In genomic region chr1:107255469-107255868, GRCh38 we compare ENCODE assay signal across 16 cellular contexts.
DNase-seq lines count a peak whose midpoint lies in the region; ATAC-seq and TF ChIP-seq lines count a peak whose summit lies in the region.
"Had no signal": no experiment of that assay in that cellular context is flagged by ENCODE, and none has a peak within 500 bp of the region (broad histone marks: within the 10 kb centered on the region; RNA-seq: fewer than 3 reads in every experiment).

No MANE protein-coding gene starts in this region.

- CTCF ChIA-PET in PC-3 (lab: Charles Lee), result no interaction called here

- no TSS peak for BruUV-seq in PC-3 (replicated peaks; lab: Mats Ljungman, UMichigan)

- H3K4me1 Mint-ChIP-seq in GM23338, result peaks cover 36% of the 10 kb centered on the region
- peaks cover 17% of the 10 kb centered on the region for H3K4me1 Mint-ChIP-seq in type B pancreatic cell (ENCODE audit: unreplicated experiment)
- H3K4me1 Mint-ChIP-seq: CD4-positive, CD25-positive, alpha-beta regulatory T cell had no signal

- H3K4me2 ChIP-seq in GM23338, result 0 out of 2 replicates have a peak overlapping the region, but pooled peaks have one; percentile 13
- H3K4me2 ChIP-seq in PC-3 (ENCODE audit: low read length), result peak overlapping the region; percentile 39
- H3K4me2 ChIP-seq: BLaER1 had no signal

- H3K27ac ChIP-seq in GM23338 (ENCODE audit: low read depth), result no peak overlapping the region
- no peak overlapping the region for H3K27ac ChIP-seq in PC-3 (ENCODE audit: low read length)
- H3K27ac ChIP-seq in foreskin keratinocyte, result no peak overlapping the region
- H3K27ac ChIP-seq in coronary artery, result no peak overlapping the region
- H3K27ac ChIP-seq: BLaER1, C4-2B had no signal

- H3K9me3 ChIP-seq in PC-3 (ENCODE audit: low read length), result no peaks in the 10 kb centered on the region
- H3K9me3 ChIP-seq: BLaER1, Caco-2 had no signal

- DNase-seq in GM23338 (ENCODE audit: low spot score) (no peak), PC-3 (peak; percentile 72), foreskin keratinocyte (peak in 1 of 2 donors; percentile 34), type B pancreatic cell (ENCODE audit: extremely low spot score, unreplicated experiment) (no peak), coronary artery (ENCODE audit: low spot score) (no peak)
- DNase-seq: Caco-2; CD4-positive, CD25-positive, alpha-beta regulatory T cell; CD8-positive, alpha-beta T cell; DND-41; H7; HCEC 1CT had no signal

- H3K9me2 ChIP-seq in GM23338 (ENCODE audit: insufficient read depth) (no peaks in the 10 kb centered on the region; the same call in 1 of the 2 replicates), PC-3 (replicated peaks; ENCODE audit: low read length) (no peaks in the 10 kb centered on the region)

- POLR2A ChIA-PET in PC-3 (lab: Charles Lee; ENCODE audit: unreplicated experiment), result no interaction called here

- no peaks in the 10 kb centered on the region for H3K9me3 Mint-ChIP-seq in GM23338
- peaks cover 12% of the 10 kb centered on the region for H3K9me3 Mint-ChIP-seq in type B pancreatic cell
- H3K9me3 Mint-ChIP-seq: CD8-positive, alpha-beta T cell had no signal

- no peaks in the 10 kb centered on the region for H3K27me3 Mint-ChIP-seq in GM23338 (ENCODE audit: insufficient read depth, low read depth, poor library complexity)
- H3K27me3 Mint-ChIP-seq in type B pancreatic cell, result no peaks in the 10 kb centered on the region
- H3K27me3 Mint-ChIP-seq: B cell; CD4-positive, CD25-positive, alpha-beta regulatory T cell had no signal

- no peaks in the 10 kb centered on the region for H3K79me2 ChIP-seq in GM23338 (replicated peaks; ENCODE audit: insufficient read depth)
- H3K79me2 ChIP-seq in PC-3 (ENCODE audit: low read length), result no peaks in the 10 kb centered on the region

- H3K27ac Mint-ChIP-seq in GM23338, result no peak overlapping the region
- H3K27ac Mint-ChIP-seq in type B pancreatic cell, result peak overlapping the region; percentile 55
- H3K27ac Mint-ChIP-seq: B cell; CD4-positive, CD25-positive, alpha-beta regulatory T cell; CD8-positive, alpha-beta T cell had no signal

- H3K36me3 Mint-ChIP-seq in GM23338 (ENCODE audit: low read depth) (no peaks in the 10 kb centered on the region), type B pancreatic cell (no peaks in the 10 kb centered on the region)
- H3K36me3 Mint-ChIP-seq: CD4-positive, CD25-positive, alpha-beta regulatory T cell; CD8-positive, alpha-beta T cell had no signal

- H3K27me3 ChIP-seq in GM23338 (ENCODE audit: insufficient read depth), result no peaks in the 10 kb centered on the region
- H3K27me3 ChIP-seq in PC-3 (ENCODE audit: low read length), result no peaks in the 10 kb centered on the region
- H3K27me3 ChIP-seq in foreskin keratinocyte, result no peaks in the 10 kb centered on the region
- H3K27me3 ChIP-seq: BLaER1 had no signal

- intact Hi-C loops in PC-3 (cut with micrococcal nuclease), result no loop called here

- ATAC-seq in GM23338 (no peak), PC-3 (no peak), foreskin keratinocyte (peak; percentile 52), GM21619 (IDR thresholded peaks at IDR 0.05; ENCODE audit: unreplicated experiment) (no peak), GM19351 (IDR thresholded peaks at IDR 0.05; ENCODE audit: unreplicated experiment) (no peak)
- ATAC-seq: CD8-positive, alpha-beta T cell had no signal

- no peaks in the 10 kb centered on the region for H3F3A ChIP-seq in GM23338 (replicated peaks; ENCODE audit: low read depth)
- no peaks in the 10 kb centered on the region for H3F3A ChIP-seq in PC-3 (ENCODE audit: low read length, unreplicated experiment)

- no peak overlapping the region for H3K9ac ChIP-seq in PC-3 (ENCODE audit: low read length)
- H3K9ac ChIP-seq: BLaER1 had no signal

- H3K4me3 Mint-ChIP-seq in GM23338, result no peak overlapping the region
- peak overlapping the region; percentile 30 for H3K4me3 Mint-ChIP-seq in type B pancreatic cell
- H3K4me3 Mint-ChIP-seq: B cell; CD4-positive, CD25-positive, alpha-beta regulatory T cell; CD8-positive, alpha-beta T cell had no signal

- H2AFZ ChIP-seq in GM23338, result no peak overlapping the region
- H2AFZ ChIP-seq in PC-3 (ENCODE audit: low read length), result no peak overlapping the region

- H3K36me3 ChIP-seq in GM23338 (ENCODE audit: insufficient read depth) (no peaks in the 10 kb centered on the region), PC-3 (ENCODE audit: low read depth, low read length) (no peaks in the 10 kb centered on the region)
- H3K36me3 ChIP-seq: BLaER1 had no signal

- H3K4me3 ChIP-seq in GM23338 (no peak overlapping the region), PC-3 (ENCODE audit: low read length) (no peak overlapping the region), coronary artery (no peak overlapping the region)
- H3K4me3 ChIP-seq: BLaER1 had no signal

- H3K4me1 ChIP-seq in GM23338 (ENCODE audit: insufficient read depth), result peaks cover 43% of the 10 kb centered on the region
- peaks cover 20% of the 10 kb centered on the region for H3K4me1 ChIP-seq in PC-3 (ENCODE audit: insufficient read depth, low read length)
- H3K4me1 ChIP-seq in foreskin keratinocyte, result peaks cover 16% of the 10 kb centered on the region
- H3K4me1 ChIP-seq: Caco-2 had no signal

- TF ChIP-seq CTCF in GM23338 (conservative IDR thresholded peaks at IDR 0.05; ENCODE audit: low read depth in 2 of 2) (no peak), PC-3 (conservative IDR thresholded peaks at IDR 0.05; ENCODE audit: low read depth, low read length) (no peak), foreskin keratinocyte (conservative IDR thresholded peaks at IDR 0.05) (no peak), type B pancreatic cell (conservative IDR thresholded peaks at IDR 0.05) (no peak), coronary artery (IDR thresholded peaks at IDR 0.05) (no peak)

- no peaks in the 10 kb centered on the region for H4K20me1 ChIP-seq in GM23338 (replicated peaks; ENCODE audit: insufficient read depth)
- H4K20me1 ChIP-seq in PC-3 (ENCODE audit: low read length), result no peaks in the 10 kb centered on the region
- H4K20me1 ChIP-seq: BLaER1 had no signal

TF ChIP-seq in GM23338, 12 proteins besides CTCF, POLR2A, EP300 and RAD21 (continues in another document):
- no peak for TF ChIP-seq POLR2AphosphoS5 (IDR thresholded peaks at IDR 0.05; ENCODE audit: low read depth)
- no peak for TF ChIP-seq EZH2 (IDR thresholded peaks at IDR 0.05; ENCODE audit: low read depth, unreplicated experiment)
- TF ChIP-seq JUNB (IDR thresholded peaks at IDR 0.05; ENCODE audit: unreplicated experiment), result no peak
- no peak for TF ChIP-seq CREB1 (CRISPR knock-in tag; IDR thresholded peaks at IDR 0.05; ENCODE audit: low read depth)
- TF ChIP-seq EZH2phosphoT487 (IDR thresholded peaks at IDR 0.05; ENCODE audit: unreplicated experiment), result no peak
- no peak for TF ChIP-seq REST (IDR thresholded peaks at IDR 0.05; ENCODE audit: unreplicated experiment)
- no peak for TF ChIP-seq ETS1 (IDR thresholded peaks at IDR 0.05)
